Comparison of ENCODE assay signal across 15 cellular contexts in genomic region chr15:90681056-90681455, GRCh38. TPM values are rescaled to one million over a fixed set of nuclear protein-coding genes. Genes with fewer than 3 reads are reported as not detected.
DNase-seq lines count a peak whose midpoint lies in the region; ATAC-seq and TF ChIP-seq lines count a peak whose summit lies in the region.
"Had no signal": no experiment of that assay in that cellular context is flagged by ENCODE, and none has a peak within 500 bp of the region (broad histone marks: within the 10 kb centered on the region; RNA-seq: fewer than 3 reads in every experiment).

No MANE protein-coding gene starts in this region.

- no peak overlapping the region for H3K27ac ChIP-seq in PC-9
- H3K27ac ChIP-seq in adrenal gland = peak overlapping the region in 3 of 5 donors; percentile 45 to 83 (median 71)
- peak overlapping the region; percentile 18 for H3K27ac ChIP-seq in lower lobe of right lung
- H3K27ac ChIP-seq in thoracic aorta = peak overlapping the region; percentile 77 to 85
- no peak overlapping the region for H3K27ac ChIP-seq in neural progenitor cell
- H3K27ac ChIP-seq: BLaER1 treated with 17β-estradiol and CSF1 and Interleukin-3, amounts not matched to agents 10 nM and 100 nM had no signal

- H3K9me2 ChIP-seq in PC-9 (ENCODE audit: insufficient read depth) = no peaks in the 10 kb centered on the region

- no peaks in the 10 kb centered on the region for H3K9me3 ChIP-seq in PC-9 (ENCODE audit: insufficient read depth, low read depth)
- H3K9me3 ChIP-seq in adrenal gland (replicated peaks in 1 of 3) = no peaks in the 10 kb centered on the region
- no peaks in the 10 kb centered on the region for H3K9me3 ChIP-seq in lower lobe of right lung
- no peaks in the 10 kb centered on the region for H3K9me3 ChIP-seq in thoracic aorta
- no peaks in the 10 kb centered on the region for H3K9me3 ChIP-seq in neural progenitor cell (ENCODE audit: low read depth)
- H3K9me3 ChIP-seq: BLaER1 treated with 17β-estradiol and CSF1 and Interleukin-3, amounts not matched to agents 10 nM and 100 nM had no signal

- H3K79me2 ChIP-seq in PC-9 (ENCODE audit: low read depth) (no peaks in the 10 kb centered on the region), neural progenitor cell (ENCODE audit: low read depth) (no peaks in the 10 kb centered on the region)

- H3K27me3 ChIP-seq in PC-9 (ENCODE audit: insufficient read depth, low read depth) (no peaks in the 10 kb centered on the region), adrenal gland (no peaks in the 10 kb centered on the region), lower lobe of right lung (ENCODE audit: low read depth) (no peaks in the 10 kb centered on the region), thoracic aorta (replicated peaks; ENCODE audit: insufficient read depth) (no peaks in the 10 kb centered on the region), neural progenitor cell (no peaks in the 10 kb centered on the region)
- H3K27me3 ChIP-seq: BLaER1 treated with 17β-estradiol and CSF1 and Interleukin-3, amounts not matched to agents 10 nM and 100 nM had no signal

- H3K4me3 Mint-ChIP-seq in neural progenitor cell = no peak overlapping the region
- H3K4me3 Mint-ChIP-seq: central memory CD8-positive, alpha-beta T cell had no signal

- no peak overlapping the region for H2AFZ ChIP-seq in PC-9
- no peak overlapping the region for H2AFZ ChIP-seq in neural progenitor cell (replicated peaks)

- H3K9ac ChIP-seq in neural progenitor cell = no peak overlapping the region
- H3K9ac ChIP-seq: BLaER1 treated with 17β-estradiol and CSF1 and Interleukin-3, amounts not matched to agents 10 nM and 100 nM had no signal

- BruUV-seq in PC-9 (replicated peaks; lab: Mats Ljungman, UMichigan) = no TSS peak

- peaks cover 6% of the 10 kb centered on the region for H3K4me1 Mint-ChIP-seq in neural progenitor cell

- no peak overlapping the region for H3K27ac Mint-ChIP-seq in neural progenitor cell

- H3K4me3 ChIP-seq in PC-9 (no peak overlapping the region), adrenal gland (no peak overlapping the region), lower lobe of right lung (no peak overlapping the region), thoracic aorta (no peak overlapping the region), neural progenitor cell (no peak overlapping the region)
- H3K4me3 ChIP-seq: BLaER1 treated with 17β-estradiol and CSF1 and Interleukin-3, amounts not matched to agents 10 nM and 100 nM had no signal

- POLR2A ChIA-PET in PC-9 (lab: Charles Lee; ENCODE audit: unreplicated experiment) = no interaction called here

- intact Hi-C loops in PC-9 (cut with micrococcal nuclease; ENCODE audit: unreplicated experiment) (no loop called here), adrenal gland (cut with DNase I) (no loop called here), lower lobe of right lung (cut with DNase I) (no loop called here)

- TF ChIP-seq CTCF in PC-9 (conservative IDR thresholded peaks at IDR 0.05) (no peak), adrenal gland (IDR thresholded peaks at IDR 0.05) (no peak), lower lobe of right lung (IDR thresholded peaks at IDR 0.05) (no peak), thoracic aorta (IDR thresholded peaks at IDR 0.05) (no peak), neural progenitor cell (IDR thresholded peaks at IDR 0.05) (no peak)

- H3K4me2 ChIP-seq in PC-9 = peak overlapping the region; percentile 9; the same call in 1 of the 2 replicates
- H3K4me2 ChIP-seq in neural progenitor cell = no peak overlapping the region

- CTCF ChIA-PET in PC-9 (lab: Charles Lee) = no interaction called here

- WGBS in adrenal gland, 4 donors = 95 to 100% (median 100%) methylated on average over 1 of the region's 1 CpG; no CpG with 5 or more reads in 1 of the 4 donors

- peaks cover 24% of the 10 kb centered on the region; the same call in 1 of the 2 replicates for H3F3A ChIP-seq in PC-9 (ENCODE audit: insufficient read depth, low read depth)
- no peaks in the 10 kb centered on the region for H3F3A ChIP-seq in neural progenitor cell (ENCODE audit: low read depth)

- TF ChIP-seq POLR2A in adrenal gland (IDR thresholded peaks at IDR 0.05) = no peak

- H4K20me1 ChIP-seq in PC-9 (ENCODE audit: insufficient read depth) (no peaks in the 10 kb centered on the region), neural progenitor cell (ENCODE audit: low read depth) (no peaks in the 10 kb centered on the region)
- H4K20me1 ChIP-seq: BLaER1 treated with 17β-estradiol and CSF1 and Interleukin-3, amounts not matched to agents 10 nM and 100 nM had no signal

- H3K9me3 Mint-ChIP-seq in neural progenitor cell = peaks cover 2% of the 10 kb centered on the region
- H3K9me3 Mint-ChIP-seq: central memory CD8-positive, alpha-beta T cell had no signal

- no peaks in the 10 kb centered on the region for H3K36me3 ChIP-seq in PC-9 (ENCODE audit: low read depth)
- H3K36me3 ChIP-seq in adrenal gland (replicated peaks in 1 of 2) = no peaks in the 10 kb centered on the region
- H3K36me3 ChIP-seq in lower lobe of right lung = no peaks in the 10 kb centered on the region
- no peaks in the 10 kb centered on the region for H3K36me3 ChIP-seq in thoracic aorta
- no peaks in the 10 kb centered on the region for H3K36me3 ChIP-seq in neural progenitor cell
- H3K36me3 ChIP-seq: BLaER1 treated with 17β-estradiol and CSF1 and Interleukin-3, amounts not matched to agents 10 nM and 100 nM had no signal

- peaks cover 3% of the 10 kb centered on the region for H3K36me3 Mint-ChIP-seq in neural progenitor cell
- H3K36me3 Mint-ChIP-seq: activated naive CD4-positive, alpha-beta T cell treated with anti-CD3 and anti-CD28 coated beads, Interleukin-2, amount 50 U/mL, for 72 hours had no signal

- no peaks in the 10 kb centered on the region for H3K27me3 Mint-ChIP-seq in neural progenitor cell (ENCODE audit: insufficient read depth, low read depth)

- ATAC-seq in lower lobe of right lung = no peak
- no peak for ATAC-seq in thoracic aorta (ENCODE audit: insufficient number of reproducible peaks, low FRiP score, low read depth)
- ATAC-seq in HG03280 (IDR thresholded peaks at IDR 0.05; ENCODE audit: unreplicated experiment) = no peak

- DNase-seq in PC-9 = no peak
- DNase-seq in adrenal gland = no peak
- no peak for DNase-seq in lower lobe of right lung
- DNase-seq in thoracic aorta (ENCODE audit: low spot score) = no peak
- no peak for DNase-seq in activated naive CD4-positive, alpha-beta T cell (lab: John Stamatoyannopoulos, UW)
- no peak for DNase-seq in GM03348 (ENCODE audit: low spot score)
- no peak for DNase-seq in neural progenitor cell (ENCODE audit: low spot score)
- DNase-seq: activated CD4-positive, alpha-beta T cell treated with anti-CD3 and anti-CD28 coated beads, Interleukin-2, amount 50 U/mL, for 1 hour; mesendoderm; NCI-H1694 treated with DMSO at 0.1 percent for 48 hours; NCI-H446 treated with DMSO at 0.1 percent for 48 hours had no signal

- H3K4me1 ChIP-seq in PC-9 (replicated peaks; ENCODE audit: insufficient read depth) (peaks cover 18% of the 10 kb centered on the region), adrenal gland (replicated peaks in 1 of 2) (peaks cover 0 to 13% of the 10 kb centered on the region in 2 donors), lower lobe of right lung (peaks cover 11% of the 10 kb centered on the region), thoracic aorta (ENCODE audit: control insufficient read depth in 1 of 2, low read depth in 2 of 2) (peaks cover 5 to 25% of the 10 kb centered on the region in 2 donors), neural progenitor cell (no peaks in the 10 kb centered on the region)

RNA-seq across cellular contexts. Expression of gene BLM, which starts 36.1 kb away (rescaled TPM):
- 15.1 and 19.1 TPM in 2 replicates for total RNA-seq in PC-9 (2021)
- 1 to 10 TPM in 6 of 8 donors, under 1 TPM in 2; 0.24 to 4.5 (median 1.2) TPM for total RNA-seq in adrenal gland
- 1 to 10 TPM; 1.1 to 2.2 (median 1.4) TPM for polyA plus RNA-seq in adrenal gland
- 2.0 TPM for total RNA-seq in lower lobe of right lung
- total RNA-seq in thoracic aorta = under 1 TPM; 0.49 to 0.81 TPM
- total RNA-seq in neural progenitor cell (ENCODE audit: low replicate concordance) = 35.2 and 58.0 TPM in 2 replicates

Comparison
In these comparisons a context has a peak if more than half of its experiments do, and no peak if none do; other contexts are left out.
1. H3K27ac ChIP-seq: peak in adrenal gland (3 of 5), lower lobe of right lung (single experiment) and thoracic aorta (2 of 2); none in PC-9 (single experiment) and neural progenitor cell (single experiment).